8 cellular contexts compared by ENCODE assay signal in the genomic region with DNA sequence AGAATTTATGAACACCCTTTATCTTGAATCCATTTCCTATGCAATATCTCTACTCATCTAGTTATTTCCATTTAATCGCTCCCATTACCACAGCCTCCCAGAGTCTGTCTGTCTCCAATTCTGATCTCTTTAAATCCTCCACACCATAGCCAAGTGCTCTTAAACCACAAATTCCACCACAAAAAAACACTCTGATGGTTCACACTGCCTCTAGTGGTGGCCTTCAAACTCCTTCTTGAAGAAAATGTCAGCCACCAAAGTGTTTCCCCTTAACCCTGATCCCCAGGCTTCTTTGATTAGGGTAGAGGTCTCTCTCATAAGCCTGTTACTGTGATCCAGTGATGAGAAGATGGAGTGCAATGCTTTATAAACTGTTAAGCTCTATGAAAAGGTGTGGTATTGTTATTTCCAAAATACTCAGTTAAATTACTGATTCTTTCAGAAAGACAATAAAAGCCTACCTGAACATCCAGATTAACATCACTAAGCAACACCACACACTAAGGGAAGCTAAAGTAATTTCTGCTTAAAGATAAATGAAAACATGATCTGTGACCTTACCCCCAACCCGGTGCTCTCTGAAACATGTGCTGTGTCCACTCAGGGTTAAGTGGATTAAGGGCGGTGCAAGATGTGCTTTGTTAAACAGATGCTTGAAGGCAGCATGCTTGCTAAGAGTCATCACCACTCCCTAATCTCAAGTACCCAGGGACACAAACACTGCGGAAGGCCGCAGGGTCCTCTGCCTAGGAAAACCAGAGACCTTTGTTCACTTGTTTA. TPM values are rescaled to one million over a fixed set of nuclear protein-coding genes. Genes with fewer than 3 reads are reported as not detected.
DNase-seq lines count a peak whose midpoint lies in the region; ATAC-seq and TF ChIP-seq lines count a peak whose summit lies in the region.
"Not testable (repeated sequence)": the region's sequence is repeated elsewhere in the genome, so short reads cannot be mapped to it uniquely, and the experiment has no call there.
"Had no signal": no experiment of that assay in that cellular context is flagged by ENCODE, and none has a peak within 500 bp of the region (broad histone marks: within the 10 kb centered on the region; RNA-seq: fewer than 3 reads in every experiment).

No MANE protein-coding gene starts in this region.

- not testable (repeated sequence) for H3K27me3 Mint-ChIP-seq in HFFc6 (ENCODE audit: insufficient read depth)

- H3K4me1 ChIP-seq in mucosa of descending colon (ENCODE audit: low read depth), result not testable (repeated sequence)

- H3K36me3 ChIP-seq in mucosa of descending colon (ENCODE audit: low read depth), result not testable (repeated sequence)

- TF ChIP-seq CTCF in HFFc6 (IDR thresholded peaks at IDR 0.05) (peak; percentile 83), astrocyte of the cerebellum (IDR thresholded peaks at IDR 0.05; ENCODE audit: low read depth, low read length, missing control alignments) (peak; percentile 75), foreskin fibroblast (IDR thresholded peaks at IDR 0.05; ENCODE audit: low read depth, low read length) (peak; percentile 65)
- TF ChIP-seq CTCF in mucosa of descending colon (IDR thresholded peaks at IDR 0.05), result not testable (repeated sequence)

- H3K9me3 Mint-ChIP-seq in HFFc6, result not testable (repeated sequence)

- DNase-seq in EH (ENCODE audit: low read depth) (peak; percentile 61), HFFc6 (peak; percentile 43), NCI-H1417 (lab: John Stamatoyannopoulos, UW) (peak; percentile 7 to 72 (median 30)), SKM-1 treated with dmso at 0.1 percent for 144 hours (lab: John Stamatoyannopoulos, UW; ENCODE audit: unreplicated experiment) (peak; percentile 61), astrocyte of the cerebellum (ENCODE audit: low read depth) (peak; percentile 63), foreskin fibroblast (peak; percentile 29 to 68)
- not testable (repeated sequence) for DNase-seq in mucosa of descending colon

- not testable (repeated sequence) for H3K4me3 Mint-ChIP-seq in HFFc6

- intact Hi-C loops in mucosa of descending colon (cut with DNase I, micrococcal nuclease), result not testable (repeated sequence)

- peak overlapping the region; percentile 1; the same call in 1 of the 2 replicates for H3K27ac Mint-ChIP-seq in HFFc6

- peaks cover 27% of the 10 kb centered on the region for H3K36me3 Mint-ChIP-seq in HFFc6 (ENCODE audit: low read depth)

- H3K9me3 ChIP-seq in mucosa of descending colon, result not testable (repeated sequence)

- H3K4me1 Mint-ChIP-seq in HFFc6 (ENCODE audit: low read depth), result peaks cover 45% of the 10 kb centered on the region

- peak; percentile 36 for ATAC-seq in mucosa of descending colon

- not testable (repeated sequence) for H3K4me3 ChIP-seq in astrocyte of the cerebellum (ENCODE audit: low read depth, low read length); foreskin fibroblast (ENCODE audit: low read depth in 1 of 2, low read length in 2 of 2); mucosa of descending colon

- in situ Hi-C loops in astrocyte of the cerebellum (cut with HindIII; ENCODE audit: low sequenced_read_pairs), result loop anchor here (25.0 kb wide), 1 partner anchor 331 kb away; no protein-coding TSS in a partner anchor

RNA-seq across cellular contexts. Expression of gene CLDN20, which starts 4.5 kb away (rescaled TPM):
- total RNA-seq in HFFc6 (2021; fragmentation: NEBNext Ultra II Directional; extraction: Animal tissue kit (Norgen Biotek cat#: 25700)), result not detected
- total RNA-seq in mucosa of descending colon, result not detected
- total RNA-seq: T-helper 1 cell treated with Interleukin-12 subunit alpha and Interleukin-12 subunit beta and Interleukin-4 antibody, amounts not matched to agents 30 ng/mL and 1 ng/mL, for 36 hours had no signal

RNA-seq across cellular contexts. Expression of gene TFB1M, which starts 46.0 kb away (rescaled TPM):
- 10 to 100 TPM; 16.7 to 23.0 (median 21.7) TPM for total RNA-seq in HFFc6 (2021; fragmentation: NEBNext Ultra II Directional; extraction: Animal tissue kit (Norgen Biotek cat#: 25700))
- total RNA-seq in mucosa of descending colon, result 10 to 100 TPM; 23.7 to 28.3 (median 26.5) TPM
